In the genomic region with DNA sequence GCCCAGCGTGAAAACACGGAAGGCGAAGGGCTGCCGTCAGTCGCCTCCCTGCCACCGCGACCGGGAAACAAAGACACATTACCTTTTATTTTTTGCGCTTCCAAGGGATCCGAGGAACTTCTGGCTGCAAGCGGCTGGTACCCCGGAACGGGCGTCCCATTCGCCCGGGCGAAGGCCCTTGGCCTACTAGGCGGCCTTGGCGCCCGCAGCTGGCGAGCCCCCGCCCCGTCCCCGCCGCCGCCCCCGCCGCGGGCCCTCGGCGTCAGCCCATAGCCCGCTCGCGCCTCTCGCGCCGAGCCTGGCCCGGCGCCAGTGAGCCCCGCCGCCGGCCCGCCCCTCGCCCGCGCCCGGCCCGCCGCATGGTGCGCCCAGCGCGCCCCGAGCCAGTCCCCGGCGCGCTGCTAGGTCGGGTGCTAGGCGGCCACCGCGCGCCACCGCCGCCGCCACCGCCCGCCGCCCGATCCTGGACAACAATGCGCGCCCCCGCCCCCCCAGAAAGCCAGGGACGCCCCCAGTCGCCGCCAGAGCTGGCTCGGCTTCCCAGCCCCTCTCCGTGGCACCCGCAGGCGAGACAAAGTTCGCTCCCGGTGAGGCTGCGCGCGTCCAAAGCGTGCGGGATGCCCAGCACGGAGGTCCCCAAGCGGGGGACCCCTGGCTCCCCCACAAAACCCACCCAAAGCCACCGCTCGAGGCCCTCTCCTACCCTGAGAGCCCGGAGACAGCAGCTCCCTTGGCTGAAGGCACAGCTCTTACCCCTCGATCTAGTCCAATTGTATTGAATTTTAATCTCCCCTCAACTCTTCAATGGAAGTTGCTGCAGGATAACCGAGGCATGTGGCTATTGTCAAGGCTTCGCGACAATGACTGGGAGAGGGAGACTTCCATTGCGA, we compare ENCODE assay signal across 8 cellular contexts.
DNase-seq lines count a peak whose midpoint lies in the region; ATAC-seq, FAIRE-seq and TF ChIP-seq lines count a peak whose summit lies in the region.

No MANE protein-coding gene starts in this region.

- no peak for TF ChIP-seq POLR2A in body of pancreas (IDR thresholded peaks at IDR 0.05)

- H3K4me1 ChIP-seq in body of pancreas (peaks cover 10% of the 10 kb centered on the region), MM.1S (ENCODE audit: low read length) (no peaks in the 10 kb centered on the region)

- TF ChIP-seq CTCF in body of pancreas (IDR thresholded peaks at IDR 0.05) = no peak
- no peak for TF ChIP-seq CTCF in kidney epithelial cell (IDR thresholded peaks at IDR 0.05; ENCODE audit: insufficient read depth, low read length, poor library complexity, severe bottlenecking)
- no peak for TF ChIP-seq CTCF in MM.1S (IDR thresholded peaks at IDR 0.05; ENCODE audit: low read length)

- H3K27ac ChIP-seq in body of pancreas (peak overlapping the region in 3 of 4 donors; percentile 14 to 34 (median 31)), MM.1S (ENCODE audit: low read length) (no peak overlapping the region)

- H3K9me2 ChIP-seq in MM.1S (replicated peaks; ENCODE audit: insufficient read depth, low read length) = no peaks in the 10 kb centered on the region

- 4 to 8% methylated on average over 21 to 56 of the region's 95 CpGs for WGBS in body of pancreas, 2 donors

- FAIRE-seq in HTR-8/SVneo (lab: Jason Lieb, UNC) = no peak

- H2AFZ ChIP-seq in MM.1S (ENCODE audit: low read length) = no peak overlapping the region

- H3K4me2 ChIP-seq in MM.1S (ENCODE audit: low read depth, low read length) = no peak overlapping the region

- no peaks in the 10 kb centered on the region for H3K79me2 ChIP-seq in MM.1S (ENCODE audit: low read length)

- H3K27me3 ChIP-seq in body of pancreas = no peaks in the 10 kb centered on the region
- H3K27me3 ChIP-seq in kidney epithelial cell (ENCODE audit: control insufficient read depth, insufficient read depth, low read length) = no peaks in the 10 kb centered on the region
- H3K27me3 ChIP-seq in MM.1S (replicated peaks; ENCODE audit: insufficient read depth, low read length) = 0 out of 2 replicates have a peak, but pooled peaks cover 2% of the 10 kb centered on the region

- no peaks in the 10 kb centered on the region for H4K20me1 ChIP-seq in MM.1S (ENCODE audit: insufficient read depth, low read length)

- no peaks in the 10 kb centered on the region for H3F3A ChIP-seq in MM.1S (ENCODE audit: insufficient read depth, low read length)

- H3K36me3 ChIP-seq in body of pancreas (replicated peaks in 1 of 2; ENCODE audit: insufficient read depth in 1 of 2, low read depth in 2 of 2) = no peaks in the 10 kb centered on the region
- no peaks in the 10 kb centered on the region for H3K36me3 ChIP-seq in kidney epithelial cell (ENCODE audit: control insufficient read depth, insufficient read depth, low read length)
- H3K36me3 ChIP-seq in MM.1S (replicated peaks; ENCODE audit: insufficient read depth, low read length) = no peaks in the 10 kb centered on the region

- H3K9me3 ChIP-seq in body of pancreas (no peaks in the 10 kb centered on the region), MM.1S (replicated peaks; ENCODE audit: insufficient read depth, low read length) (no peaks in the 10 kb centered on the region)

- peak overlapping the region in 1 of 2 donors; percentile 81 for H3K27ac Mint-ChIP-seq in stimulated activated naive CD8-positive, alpha-beta T cell treated with anti-CD3 and anti-CD28 coated beads, Interleukin-15, amount 100 ng/mL, for 72 hours

- intact Hi-C loops in body of pancreas (cut with DNase I) = no loop called here

- H3K4me3 Mint-ChIP-seq in stimulated activated naive CD8-positive, alpha-beta T cell treated with anti-CD3 and anti-CD28 coated beads, Interleukin-15, amount 100 ng/mL, for 72 hours = peak overlapping the region; percentile 69 to 82

- peaks cover 85% of the 10 kb centered on the region for H3K27me3 Mint-ChIP-seq in stimulated activated naive CD8-positive, alpha-beta T cell treated with anti-CD3 and anti-CD28 coated beads, Interleukin-15, amount 100 ng/mL, for 72 hours

- peak; percentile 17 for DNase-seq in CD1c-positive myeloid dendritic cell (ENCODE audit: extremely low spot score)
- DNase-seq in HTR-8/SVneo (ENCODE audit: insufficient read length, low spot score) = peak; percentile 18
- DNase-seq in body of pancreas = peak in 1 of 4 donors; percentile 45
- DNase-seq in kidney epithelial cell (ENCODE audit: low read depth) = no peak
- no peak for DNase-seq in stimulated activated naive CD8-positive, alpha-beta T cell treated with anti-CD3 and anti-CD28 coated beads, Interleukin-15, amount 100 ng/mL, for 72 hours
- no peak for DNase-seq in MM.1S

- ATAC-seq in body of pancreas (peak; percentile 67), HG02678 (IDR thresholded peaks at IDR 0.05; ENCODE audit: unreplicated experiment) (no peak), HG02938 (IDR thresholded peaks at IDR 0.05; ENCODE audit: unreplicated experiment) (no peak)
- ATAC-seq in stimulated activated naive CD8-positive, alpha-beta T cell treated with anti-CD3 and anti-CD28 coated beads, Interleukin-15, amount 100 ng/mL, for 72 hours = peak; percentile 70

- H3K9ac ChIP-seq in MM.1S (ENCODE audit: low read length) = no peak overlapping the region

- H3K9me3 Mint-ChIP-seq in stimulated activated naive CD8-positive, alpha-beta T cell treated with anti-CD3 and anti-CD28 coated beads, Interleukin-15, amount 100 ng/mL, for 72 hours = peaks cover 0 to 6% of the 10 kb centered on the region in 2 donors

- peaks cover 36% of the 10 kb centered on the region for H3K4me1 Mint-ChIP-seq in stimulated activated naive CD8-positive, alpha-beta T cell treated with anti-CD3 and anti-CD28 coated beads, Interleukin-15, amount 100 ng/mL, for 72 hours

- H3K4me3 ChIP-seq in body of pancreas = no peak overlapping the region
- peak overlapping the region; percentile 61 for H3K4me3 ChIP-seq in kidney epithelial cell (ENCODE audit: low read depth, low read length)
- no peak overlapping the region for H3K4me3 ChIP-seq in MM.1S (ENCODE audit: low read length)

Comparison
In these comparisons a context has a peak if more than half of its experiments do, and no peak if none do; other contexts are left out.
1. DNase-seq: peak in CD1c-positive myeloid dendritic cell (single experiment) and HTR-8/SVneo (single experiment); none in kidney epithelial cell (single experiment), stimulated activated naive CD8-positive, alpha-beta T cell treated with anti-CD3 and anti-CD28 coated beads, Interleukin-15, amount 100 ng/mL, for 72 hours (0 of 2) and MM.1S (single experiment).
2. ATAC-seq: peak in body of pancreas (single experiment) and stimulated activated naive CD8-positive, alpha-beta T cell treated with anti-CD3 and anti-CD28 coated beads, Interleukin-15, amount 100 ng/mL, for 72 hours (single experiment); none in HG02678 (single experiment) and HG02938 (single experiment).